In the genomic region with DNA sequence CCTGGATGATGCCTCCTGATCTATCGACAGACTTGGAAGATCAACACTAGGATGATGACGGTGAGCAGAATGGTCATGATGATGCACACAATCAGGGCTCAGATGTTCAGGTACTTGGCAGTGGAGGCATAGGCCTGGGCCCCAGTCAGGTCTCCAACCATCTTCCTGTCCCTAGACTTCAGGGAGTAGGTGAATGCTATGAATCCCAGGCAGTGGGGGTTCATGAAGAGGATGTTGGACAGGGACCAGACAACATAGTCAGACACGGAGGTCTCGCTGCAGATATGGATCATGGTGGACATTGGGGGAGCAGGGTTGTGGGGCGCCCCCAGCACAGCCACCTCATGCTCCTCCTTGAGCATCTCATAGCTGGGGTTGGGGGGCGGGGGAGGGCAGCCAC, we compare ENCODE assay signal across 28 cellular contexts. TPM values are rescaled to one million over a fixed set of nuclear protein-coding genes. Genes with fewer than 3 reads are reported as not detected.
A peak's percentile ranks its signal among the peaks of the same experiment; 100 is the strongest.
DNase-seq lines count a peak whose midpoint lies in the region; ATAC-seq and TF ChIP-seq lines count a peak whose summit lies in the region.
"Had no signal": no experiment of that assay in that cellular context is flagged by ENCODE, and none has a peak within 500 bp of the region (broad histone marks: within the 10 kb centered on the region; RNA-seq: fewer than 3 reads in every experiment).

No MANE protein-coding gene starts in this region.

- POLR2A ChIA-PET in CD8-positive, alpha-beta memory T cell (lab: Charles Lee): interaction anchor here (1.3 kb wide), 1 partner anchor 42 kb away, joined by 5 read pairs; no protein-coding TSS in a partner anchor

- DNase-seq in T-helper 2 cell treated with Interferon-gamma antibody and Interleukin-4, amounts not matched to agents 5 μg/mL and 100 μg/mL, for 36 hours (ENCODE audit: low spot score): no peak
- DNase-seq in T-helper 2 cell (no peak), neural crest cell (ENCODE audit: low read depth, low spot score) (no peak), CD1c-positive myeloid dendritic cell (ENCODE audit: extremely low spot score) (no peak), aorta (no peak)
- DNase-seq in CD8-positive, alpha-beta memory T cell: no peak
- DNase-seq in stimulated activated CD4-positive, alpha-beta T cell treated with anti-CD3 and anti-CD28 coated beads, Interleukin-1b, Interleukin-23, amount 100 ng/mL, for 48 hours: no peak
- DNase-seq: 8988T; activated CD4-positive, alpha-beta T cell treated with anti-CD3 and anti-CD28 coated beads for 4 hours; activated effector memory CD4-positive, alpha-beta T cell treated with Interleukin-2 at 50 U/mL for 16 hours; effector memory CD4-positive, alpha-beta T cell; GDM1; lower lobe of right lung; MM.1S; mucosa of descending colon; NCI-H1417 treated with DMSO at 0.1 percent for 48 hours; NCI-H2107; NCI-H446; RPMI8226; stimulated activated CD4-positive, alpha-beta T cell treated with anti-CD3 and anti-CD28 coated beads, Interleukin-4, amount 100 ng/mL, for 4 hours; stimulated activated naive B cell treated with anti-CD40 and anti-IgM and Interleukin-4, amounts not matched to agents 10 μg/mL and 1 μg/mL and 100 μg/mL, for 72 hours had no signal

- no peaks in the 10 kb centered on the region for H3K36me3 ChIP-seq in CD8-positive, alpha-beta memory T cell (ENCODE audit: insufficient read depth, low read length)
- H3K36me3 ChIP-seq in aorta (ENCODE audit: control insufficient read depth in 1 of 2, insufficient read depth in 2 of 2, low read length in 1 of 2): no peaks in the 10 kb centered on the region
- H3K36me3 ChIP-seq: lower lobe of right lung, neutrophil, suprapubic skin had no signal

- H3K27me3 Mint-ChIP-seq in T-helper 2 cell treated with Interferon-gamma antibody and Interleukin-4, amounts not matched to agents 5 μg/mL and 100 μg/mL, for 36 hours (ENCODE audit: low read depth): no peaks in the 10 kb centered on the region
- peaks cover 0 to 1% of the 10 kb centered on the region in 2 donors for H3K27me3 Mint-ChIP-seq in CD8-positive, alpha-beta memory T cell
- peaks cover 86% of the 10 kb centered on the region for H3K27me3 Mint-ChIP-seq in brain
- H3K27me3 Mint-ChIP-seq in neural crest cell (ENCODE audit: low read depth): peaks cover 69% of the 10 kb centered on the region

- 65 to 78% methylated on average over 6 of the region's 6 CpGs for WGBS in aorta, 2 donors

- H3K27ac Mint-ChIP-seq in T-helper 2 cell treated with Interferon-gamma antibody and Interleukin-4, amounts not matched to agents 5 μg/mL and 100 μg/mL, for 36 hours: no peak overlapping the region
- H3K27ac Mint-ChIP-seq in CD8-positive, alpha-beta memory T cell: peak overlapping the region in 6 of 8 donors; percentile 17 to 88 (median 54)
- H3K27ac Mint-ChIP-seq in brain (no peak overlapping the region), neural crest cell (ENCODE audit: unreplicated experiment) (no peak overlapping the region)
- H3K27ac Mint-ChIP-seq: GM23338; progenitor cell of endocrine pancreas; stimulated activated naive B cell treated with anti-CD40 and anti-IgM and Interleukin-4, amounts not matched to agents 10 μg/mL and 1 μg/mL and 100 μg/mL, for 72 hours had no signal

- no peak for ATAC-seq in aorta (ENCODE audit: low FRiP score)
- ATAC-seq: GM23338; lower lobe of right lung; mucosa of descending colon; sciatic nerve; stimulated activated naive B cell treated with anti-CD40 and anti-IgM and Interleukin-4, amounts not matched to agents 10 μg/mL and 1 μg/mL and 100 μg/mL, for 72 hours had no signal

- H3K27ac ChIP-seq in CD8-positive, alpha-beta memory T cell (ENCODE audit: low read depth, low read length): no peak overlapping the region
- H3K27ac ChIP-seq in aorta (ENCODE audit: low read depth in 1 of 2, low read length in 2 of 2): no peak overlapping the region
- H3K27ac ChIP-seq: KMS-11, lower lobe of right lung, neutrophil, suprapubic skin had no signal

- intact Hi-C loops in aorta (cut with DNase I): no loop called here

- H3K4me1 ChIP-seq in CD8-positive, alpha-beta memory T cell (ENCODE audit: insufficient read depth, low read length): peaks cover 32% of the 10 kb centered on the region
- H3K4me1 ChIP-seq in aorta (ENCODE audit: control insufficient read depth in 1 of 2, insufficient read depth in 2 of 2, low read length in 2 of 2): no peaks in the 10 kb centered on the region

- H3K4me1 Mint-ChIP-seq in T-helper 2 cell treated with Interferon-gamma antibody and Interleukin-4, amounts not matched to agents 5 μg/mL and 100 μg/mL, for 36 hours (ENCODE audit: low read depth): peaks cover 37% of the 10 kb centered on the region
- peaks cover 58 to 75% (median 58%) of the 10 kb centered on the region in 3 donors for H3K4me1 Mint-ChIP-seq in CD8-positive, alpha-beta memory T cell
- peaks cover 25% of the 10 kb centered on the region for H3K4me1 Mint-ChIP-seq in brain
- H3K4me1 Mint-ChIP-seq in neural crest cell: peaks cover 26% of the 10 kb centered on the region

- CTCF ChIA-PET in CD8-positive, alpha-beta memory T cell (lab: Charles Lee): interaction anchor here (2.6 to 8.7 kb wide), 4 partner anchors 14 to 84 kb away, joined by 11 to 126 read pairs (median 38); no protein-coding TSS in a partner anchor

- H3K9me3 Mint-ChIP-seq in T-helper 2 cell treated with Interferon-gamma antibody and Interleukin-4, amounts not matched to agents 5 μg/mL and 100 μg/mL, for 36 hours: no peaks in the 10 kb centered on the region
- no peaks in the 10 kb centered on the region for H3K9me3 Mint-ChIP-seq in CD8-positive, alpha-beta memory T cell
- H3K9me3 Mint-ChIP-seq in brain (peaks cover 2 to 17% (median 8%) of the 10 kb centered on the region in 5 experiments), neural crest cell (no peaks in the 10 kb centered on the region)
- H3K9me3 Mint-ChIP-seq: stimulated activated naive B cell treated with anti-CD40 and anti-IgM and Interleukin-4, amounts not matched to agents 10 μg/mL and 1 μg/mL and 100 μg/mL, for 72 hours had no signal

- H3K4me3 ChIP-seq in CD8-positive, alpha-beta memory T cell (ENCODE audit: low read length): no peak overlapping the region
- no peak overlapping the region for H3K4me3 ChIP-seq in aorta (ENCODE audit: low read length in 2 of 2)
- H3K4me3 ChIP-seq: GM23338, mucosa of descending colon, suprapubic skin had no signal

- TF ChIP-seq CTCF in brain (conservative IDR thresholded peaks at IDR 0.05): no peak
- TF ChIP-seq CTCF in neural crest cell (conservative IDR thresholded peaks at IDR 0.05): no peak

- H3K9me3 ChIP-seq in CD8-positive, alpha-beta memory T cell (ENCODE audit: low read length): no peaks in the 10 kb centered on the region
- no peaks in the 10 kb centered on the region for H3K9me3 ChIP-seq in aorta (ENCODE audit: control insufficient read depth, low read length)
- H3K9me3 ChIP-seq: lower lobe of right lung, mucosa of descending colon, neutrophil, suprapubic skin had no signal

- H3K36me3 Mint-ChIP-seq in T-helper 2 cell treated with Interferon-gamma antibody and Interleukin-4, amounts not matched to agents 5 μg/mL and 100 μg/mL, for 36 hours (ENCODE audit: low read depth): peaks cover 5% of the 10 kb centered on the region
- peaks cover 0 to 15% (median 0%) of the 10 kb centered on the region in 3 donors for H3K36me3 Mint-ChIP-seq in CD8-positive, alpha-beta memory T cell
- H3K36me3 Mint-ChIP-seq in brain: no peaks in the 10 kb centered on the region
- H3K36me3 Mint-ChIP-seq in neural crest cell (ENCODE audit: low read depth): no peaks in the 10 kb centered on the region
- H3K36me3 Mint-ChIP-seq: stimulated activated naive B cell treated with anti-CD40 and anti-IgM and Interleukin-4, amounts not matched to agents 10 μg/mL and 1 μg/mL and 100 μg/mL, for 72 hours had no signal

- no peaks in the 10 kb centered on the region for H3K27me3 ChIP-seq in CD8-positive, alpha-beta memory T cell (ENCODE audit: insufficient read depth, low read length, poor library complexity, severe bottlenecking)
- no peaks in the 10 kb centered on the region for H3K27me3 ChIP-seq in aorta (ENCODE audit: control insufficient read depth in 1 of 2, insufficient read depth in 2 of 2, low read length in 1 of 2)

- peak overlapping the region; percentile 41 for H3K4me3 Mint-ChIP-seq in T-helper 2 cell treated with Interferon-gamma antibody and Interleukin-4, amounts not matched to agents 5 μg/mL and 100 μg/mL, for 36 hours
- H3K4me3 Mint-ChIP-seq in CD8-positive, alpha-beta memory T cell: peak overlapping the region in 4 of 7 donors; percentile 30 to 96 (median 66)
- H3K4me3 Mint-ChIP-seq in brain: peak overlapping the region in 3 of 5 experiments; percentile 6 to 87 (median 52)
- peak overlapping the region; percentile 88 for H3K4me3 Mint-ChIP-seq in neural crest cell
- H3K4me3 Mint-ChIP-seq: GM23338 had no signal

RNA-seq across cellular contexts. Expression of a gene that starts 27.5 kb away (rescaled TPM):
- 100 to 1,000 TPM; 222 to 242 TPM for total RNA-seq in CD8-positive, alpha-beta memory T cell
- 500 TPM for polyA plus RNA-seq in CD8-positive, alpha-beta memory T cell
- polyA plus RNA-seq in brain (ENCODE audit: insufficient read depth, low read depth, low replicate concordance) (11.5 TPM), aorta (100 to 1,000 TPM in 1 of 2 donors, 10 to 100 TPM in 1; 34.2 to 153 TPM)
- total RNA-seq in neural crest cell (0.98 and 1.4 TPM in 2 replicates), aorta (100 to 1,000 TPM in 1 of 2 donors, 10 to 100 TPM in 1; 90.5 to 124 TPM)
- total RNA-seq: progenitor cell of endocrine pancreas had no signal

Comparison
In these comparisons a context has a peak if more than half of its experiments do, and no peak if none do; other contexts are left out.
1. H3K27ac Mint-ChIP-seq: peak in CD8-positive, alpha-beta memory T cell (6 of 8); none in T-helper 2 cell treated with Interferon-gamma antibody and Interleukin-4, amounts not matched to agents 5 μg/mL and 100 μg/mL, for 36 hours (single experiment), brain (0 of 5) and neural crest cell (single experiment).
2. RNA of a gene that starts 27.5 kb away (total RNA-seq): 222 to 242 TPM in CD8-positive, alpha-beta memory T cell and 90.5 to 124 TPM in aorta; 0.98 to 1.4 TPM in neural crest cell; every median in the first group is over 10 times any median in the second.
3. Peak in every context shown above with its lines, with median percentiles within 50 percentile points of each other: H3K4me3 Mint-ChIP-seq.